23 cellular contexts compared by ENCODE assay signal in genomic region chr16:502179-502943, GRCh38. TPM values are rescaled to one million over a fixed set of nuclear protein-coding genes. Genes with fewer than 3 reads are reported as not detected.
A peak's percentile ranks its signal among the peaks of the same experiment; 100 is the strongest.
DNase-seq lines count a peak whose midpoint lies in the region; ATAC-seq, FAIRE-seq and TF ChIP-seq lines count a peak whose summit lies in the region.
"Had no signal": no experiment of that assay in that cellular context is flagged by ENCODE, and none has a peak within 500 bp of the region (broad histone marks: within the 10 kb centered on the region; RNA-seq: fewer than 3 reads in every experiment).

No MANE protein-coding gene starts in this region.

- ATAC-seq in GM19452 (IDR thresholded peaks at IDR 0.05; ENCODE audit: unreplicated experiment): no peak
- ATAC-seq: activated T-cell treated with anti-CD3 and anti-CD28 coated beads, Interleukin-2, amount 50 U/mL, for 72 hours; T-helper 17 cell had no signal

- H3K9me2 ChIP-seq in hepatocyte (replicated peaks; ENCODE audit: insufficient read depth): no peaks in the 10 kb centered on the region

- H3K4me3 ChIP-seq in hepatocyte (no peak overlapping the region), small intestine (ENCODE audit: low read depth in 1 of 2, low read length in 2 of 2) (peak overlapping the region in 1 of 2 donors; percentile 76)
- H3K4me3 ChIP-seq in effector memory CD4-positive, alpha-beta T cell (ENCODE audit: insufficient read depth, low read depth, low read length, poor library complexity, severe bottlenecking): no peak overlapping the region
- H3K4me3 ChIP-seq: BLaER1, thyroid gland had no signal

- H3K27ac ChIP-seq in hepatocyte (peak overlapping the region; percentile 96), small intestine (ENCODE audit: low read depth in 1 of 2, low read length in 1 of 2) (peak overlapping the region; percentile 82 to 94)
- H3K27ac ChIP-seq in effector memory CD4-positive, alpha-beta T cell (ENCODE audit: insufficient read depth, low read length, poor library complexity, severe bottlenecking): no peak overlapping the region
- H3K27ac ChIP-seq: BLaER1, thyroid gland had no signal

- no peak for FAIRE-seq in small intestine (lab: Jason Lieb, UNC)

- no peak for TF ChIP-seq CTCF in hepatocyte (IDR thresholded peaks at IDR 0.05; ENCODE audit: poor library complexity)

- DNase-seq in DMS53 (lab: John Stamatoyannopoulos, UW) (peak; percentile 33), DMS53 treated with DMSO at 0.1 percent for 48 hours (lab: John Stamatoyannopoulos, UW; ENCODE audit: unreplicated experiment) (no peak), SW480 (ENCODE audit: low spot score) (peak; percentile 65), hepatocyte (ENCODE audit: low spot score) (peak; percentile 81), small intestine (peak; percentile 98), inferior parietal cortex (ENCODE audit: extremely low spot score) (no peak)
- no peak for DNase-seq in effector memory CD4-positive, alpha-beta T cell
- DNase-seq: 8988T; activated CD4-positive, alpha-beta memory T cell treated with anti-CD3 and anti-CD28 coated beads, Interleukin-2, amount 10 ng/mL, durations not matched to agents 7 days and 5 days; activated T-cell treated with anti-CD3 and anti-CD28 coated beads, Interleukin-2, amount 50 U/mL, for 72 hours; DMS 273 treated with DMSO at 0.1 percent for 48 hours; NCI-H1048; NCI-H2029 treated with DMSO at 0.1 percent for 48 hours; NCI-H510A treated with DMSO at 0.1 percent for 48 hours; SHP77 treated with DMSO at 0.1 percent for 48 hours; T-helper 17 cell; thyroid gland had no signal

- 69% methylated on average over 22 of the region's 22 CpGs for WGBS in hepatocyte (ENCODE audit: low lambda C conversion rate, missing lambda C conversion rate)
- 27 to 71% (median 44%) methylated on average over 22 of the region's 22 CpGs for WGBS in small intestine, 3 donors

- no peaks in the 10 kb centered on the region for H3K9me3 ChIP-seq in hepatocyte (ENCODE audit: low read depth)
- H3K9me3 ChIP-seq in small intestine (ENCODE audit: control insufficient read depth, low read depth): no peaks in the 10 kb centered on the region
- H3K9me3 ChIP-seq in effector memory CD4-positive, alpha-beta T cell (ENCODE audit: control insufficient read depth, low read length): no peaks in the 10 kb centered on the region
- H3K9me3 ChIP-seq: BLaER1, thyroid gland had no signal

- peak overlapping the region; percentile 71 for H3K4me2 ChIP-seq in hepatocyte
- H3K4me2 ChIP-seq: BLaER1 had no signal

- no peak overlapping the region for H2AFZ ChIP-seq in hepatocyte

- no peaks in the 10 kb centered on the region for H4K20me1 ChIP-seq in hepatocyte (ENCODE audit: insufficient read depth, poor library complexity, severe bottlenecking)

- no peaks in the 10 kb centered on the region for H3K27me3 ChIP-seq in hepatocyte
- H3K27me3 ChIP-seq in small intestine (ENCODE audit: control insufficient read depth in 2 of 2, insufficient read depth in 2 of 2, low read length in 2 of 2): no peaks in the 10 kb centered on the region
- no peaks in the 10 kb centered on the region for H3K27me3 ChIP-seq in effector memory CD4-positive, alpha-beta T cell (replicated peaks; ENCODE audit: control insufficient read depth, insufficient read depth, low read length, poor library complexity, severe bottlenecking)
- H3K27me3 ChIP-seq: BLaER1, thyroid gland had no signal

- peaks cover 6% of the 10 kb centered on the region for H3K79me2 ChIP-seq in hepatocyte

- H3K4me1 ChIP-seq in hepatocyte (ENCODE audit: insufficient read depth) (peaks cover 11% of the 10 kb centered on the region), small intestine (ENCODE audit: control insufficient read depth in 2 of 2, insufficient read depth in 1 of 2, low read depth in 1 of 2, low read length in 1 of 2) (no peaks in the 10 kb centered on the region)
- no peaks in the 10 kb centered on the region for H3K4me1 ChIP-seq in effector memory CD4-positive, alpha-beta T cell (ENCODE audit: control insufficient read depth, insufficient read depth, low read length, poor library complexity, severe bottlenecking)
- H3K4me1 ChIP-seq: thyroid gland had no signal

- H3K36me3 ChIP-seq in hepatocyte (replicated peaks; ENCODE audit: insufficient read depth, low read depth): no peaks in the 10 kb centered on the region
- peaks cover 0 to 6% of the 10 kb centered on the region in 2 donors for H3K36me3 ChIP-seq in small intestine (ENCODE audit: control insufficient read depth in 2 of 2, insufficient read depth in 2 of 2, low read length in 2 of 2)
- H3K36me3 ChIP-seq in effector memory CD4-positive, alpha-beta T cell (ENCODE audit: control insufficient read depth, insufficient read depth, low read length): no peaks in the 10 kb centered on the region

RNA-seq across cellular contexts. Expression of gene CAPN15, which starts 25.2 kb away (rescaled TPM):
- total RNA-seq in hepatocyte: 41.7 and 51.0 TPM in 2 replicates
- polyA plus RNA-seq in hepatocyte: 42.7 and 47.9 TPM in 2 replicates
- polyA plus RNA-seq in small intestine: 100 to 1,000 TPM in 1 of 3 donors, 10 to 100 TPM in 2; 64.5 to 105 (median 75.9) TPM

RNA-seq across cellular contexts. Expression of gene PRR35, which starts 57.8 kb away (rescaled TPM):
- not detected in 2 replicates for total RNA-seq in hepatocyte
- polyA plus RNA-seq in hepatocyte (not detected in 2 replicates), small intestine (not detected)
- total RNA-seq: activated CD4-positive, alpha-beta memory T cell treated with anti-CD3 and anti-CD28 coated beads, Interleukin-2, amount 10 ng/mL, durations not matched to agents 7 days and 5 days; dermis microvascular lymphatic vessel endothelial cell; glomerular endothelial cell; H4; T-helper 17 cell; thyroid gland had no signal
- polyA plus RNA-seq: neural cell had no signal

Comparison
In these comparisons a context has a peak if more than half of its experiments do, and no peak if none do; other contexts are left out.
1. DNase-seq: peak in DMS53 (single experiment), SW480 (single experiment), hepatocyte (single experiment) and small intestine (single experiment); none in DMS53 treated with DMSO at 0.1 percent for 48 hours (single experiment), effector memory CD4-positive, alpha-beta T cell (0 of 3) and inferior parietal cortex (single experiment).